ENCODE assay signal across 23 cellular contexts in the genomic region with DNA sequence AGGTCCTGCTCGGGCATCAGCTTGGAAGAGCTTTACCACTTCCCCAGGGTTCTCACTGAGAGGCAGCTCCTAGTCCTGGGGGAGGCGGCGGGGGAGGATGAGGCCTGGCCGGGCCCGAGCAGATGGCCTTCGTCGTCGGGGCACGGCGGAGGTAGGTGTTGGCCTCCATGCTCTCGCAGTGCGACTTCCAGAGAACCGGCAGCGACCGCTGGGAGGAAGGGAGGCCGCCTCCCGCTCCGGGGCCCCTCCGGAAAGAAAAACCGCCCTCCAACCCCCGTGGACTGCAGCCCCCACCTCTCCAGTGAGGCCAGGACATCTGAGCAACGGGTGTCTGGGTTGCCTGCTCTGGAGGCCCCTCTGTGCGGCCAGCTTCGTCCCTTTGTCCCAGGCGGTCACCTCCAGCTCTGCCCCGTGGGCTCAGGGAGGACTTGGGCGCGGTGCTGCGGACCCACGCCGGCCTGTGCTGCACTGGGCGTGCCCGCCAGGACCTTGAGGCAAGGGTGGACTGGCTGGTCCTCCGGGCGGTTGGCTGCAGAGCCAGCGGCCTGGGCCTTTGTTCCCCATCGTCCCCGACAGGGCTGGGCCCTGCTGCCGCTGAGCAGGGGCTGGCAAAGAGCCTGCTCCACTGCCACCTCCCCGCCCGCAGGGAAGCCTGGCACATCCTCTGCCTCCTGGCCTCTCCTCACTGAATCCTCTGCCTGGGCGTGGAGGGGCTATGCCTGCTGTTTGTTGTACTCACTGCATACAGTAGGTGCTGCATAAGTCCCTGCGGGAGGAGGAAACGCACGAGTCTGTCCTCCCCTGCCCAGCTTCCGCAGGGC. TPM values are rescaled to one million over a fixed set of nuclear protein-coding genes. Genes with fewer than 3 reads are reported as not detected.
DNase-seq lines count a peak whose midpoint lies in the region; ATAC-seq and TF ChIP-seq lines count a peak whose summit lies in the region.
"Had no signal": no experiment of that assay in that cellular context is flagged by ENCODE, and none has a peak within 500 bp of the region (broad histone marks: within the 10 kb centered on the region; RNA-seq: fewer than 3 reads in every experiment).

No MANE protein-coding gene starts in this region.

- H3K27me3 ChIP-seq in neuronal stem cell (ENCODE audit: control insufficient read depth in 3 of 3, insufficient read depth in 3 of 3, low read depth in 1 of 3, low read length in 3 of 3), result no peaks in the 10 kb centered on the region

- CTCF ChIA-PET in MCF 10A (lab: Yijun Ruan, JAX), result interaction anchor here (1.4 kb wide), 1 partner anchor 77 kb away, joined by 5 read pairs; no protein-coding TSS in a partner anchor

- no peak overlapping the region for H3K4me3 ChIP-seq in neuronal stem cell (ENCODE audit: low read length in 2 of 2)

- H3K4ac ChIP-seq in neuronal stem cell (ENCODE audit: low read length), result no peak overlapping the region

- H3K23ac ChIP-seq in neuronal stem cell (ENCODE audit: low read depth, low read length, poor library complexity), result no peak overlapping the region

- no peak overlapping the region for H3K18ac ChIP-seq in neuronal stem cell (ENCODE audit: low read length)

- peaks cover 3% of the 10 kb centered on the region for H3K36me3 Mint-ChIP-seq in activated CD4-positive, alpha-beta T cell treated with anti-CD3 and anti-CD28 coated beads, Interleukin-2, amount 10 ng/mL, durations not matched to agents 24 days and 14 days (ENCODE audit: low read depth)
- no peaks in the 10 kb centered on the region for H3K36me3 Mint-ChIP-seq in MCF 10A (ENCODE audit: insufficient read depth, unreplicated experiment)

- peak overlapping the region; percentile 66 for H2BK5ac ChIP-seq in neuronal stem cell (ENCODE audit: low read length)

- no peaks in the 10 kb centered on the region for H3K4me1 ChIP-seq in neuronal stem cell (ENCODE audit: control insufficient read depth in 2 of 2, insufficient read depth in 1 of 2, low read depth in 1 of 2, low read length in 2 of 2)

- no peak overlapping the region for H4K91ac ChIP-seq in neuronal stem cell (ENCODE audit: low read depth, low read length, poor library complexity)

- no peak for DNase-seq in activated CD4-positive, alpha-beta T cell treated with anti-CD3 and anti-CD28 coated beads, Interleukin-2, amount 10 ng/mL, durations not matched to agents 24 days and 14 days
- no peak for DNase-seq in activated CD4-positive, alpha-beta T cell treated with anti-CD3 and anti-CD28 coated beads for 48 hours
- DNase-seq in D341Med (ENCODE audit: low spot score) (peak; percentile 28), cerebellum (ENCODE audit: low spot score) (peak; percentile 62), neuronal stem cell (ENCODE audit: low spot score) (no peak), MCF 10A (ENCODE audit: unreplicated experiment) (no peak)
- no peak for DNase-seq in stimulated activated naive CD4-positive, alpha-beta T cell treated with Interleukin-2 at 50 U/mL for 16 hours (lab: John Stamatoyannopoulos, UW)
- DNase-seq: 8988T; activated B cell treated with CpG ODN at 0.5 μM for 24 hours; activated CD8-positive, alpha-beta T cell treated with anti-CD3 and anti-CD28 coated beads for 36 hours; CD4-positive, alpha-beta memory T cell; GDM1; KG1; NCI-H1436; NCI-H446 treated with DMSO at 0.1 percent for 48 hours; OCI-M1; stimulated activated CD4-positive, alpha-beta T cell treated with anti-CD3 and anti-CD28 coated beads, Interleukin-4, amount 100 ng/mL, for 4 hours; trophoblast cell had no signal

- peaks cover 11% of the 10 kb centered on the region for H3K9me3 Mint-ChIP-seq in activated CD4-positive, alpha-beta T cell treated with anti-CD3 and anti-CD28 coated beads, Interleukin-2, amount 10 ng/mL, durations not matched to agents 24 days and 14 days
- H3K9me3 Mint-ChIP-seq in MCF 10A (ENCODE audit: unreplicated experiment), result no peaks in the 10 kb centered on the region

- TF ChIP-seq CTCF in MCF 10A (IDR thresholded peaks at IDR 0.05; ENCODE audit: unreplicated experiment), result no peak

- H3K27me3 Mint-ChIP-seq in activated CD4-positive, alpha-beta T cell treated with anti-CD3 and anti-CD28 coated beads, Interleukin-2, amount 10 ng/mL, durations not matched to agents 24 days and 14 days, result peaks cover 32% of the 10 kb centered on the region
- H3K27me3 Mint-ChIP-seq in MCF 10A (ENCODE audit: insufficient read depth, unreplicated experiment), result peaks cover 12% of the 10 kb centered on the region

- H2AFZ ChIP-seq in neuronal stem cell (ENCODE audit: low read length), result no peak overlapping the region

- no peaks in the 10 kb centered on the region for H3K4me1 Mint-ChIP-seq in activated CD4-positive, alpha-beta T cell treated with anti-CD3 and anti-CD28 coated beads, Interleukin-2, amount 10 ng/mL, durations not matched to agents 24 days and 14 days
- no peaks in the 10 kb centered on the region for H3K4me1 Mint-ChIP-seq in MCF 10A (ENCODE audit: insufficient read depth, unreplicated experiment)

- no peaks in the 10 kb centered on the region for H3K36me3 ChIP-seq in neuronal stem cell (replicated peaks in 1 of 2; ENCODE audit: control insufficient read depth in 2 of 2, insufficient read depth in 2 of 2, low read length in 2 of 2)

- no peak overlapping the region for H2BK120ac ChIP-seq in neuronal stem cell (ENCODE audit: low read depth, low read length)

- peak overlapping the region; percentile 63 for H2AK5ac ChIP-seq in neuronal stem cell (ENCODE audit: low read depth, low read length)

- H2BK15ac ChIP-seq in neuronal stem cell (ENCODE audit: low read length), result no peak overlapping the region

- no peak overlapping the region for H4K8ac ChIP-seq in neuronal stem cell (ENCODE audit: low read depth, low read length)

- no peak overlapping the region for H3K27ac ChIP-seq in neuronal stem cell (replicated peaks; ENCODE audit: low read length)
- H3K27ac ChIP-seq: epithelial cell of prostate had no signal

- intact Hi-C loops in activated CD4-positive, alpha-beta T cell treated with anti-CD3 and anti-CD28 coated beads, Interleukin-2, amount 10 ng/mL, durations not matched to agents 24 days and 14 days (cut with micrococcal nuclease), result no loop called here
- intact Hi-C loops in MCF 10A (cut with micrococcal nuclease), result no loop called here

- peaks cover 8 to 27% of the 10 kb centered on the region in 2 donors for H3K9me3 ChIP-seq in neuronal stem cell (replicated peaks in 1 of 2; ENCODE audit: control insufficient read depth in 2 of 2, insufficient read depth in 1 of 2, low read depth in 1 of 2, low read length in 2 of 2)

- no CpG with 5 or more reads among the region's 46 CpGs for WGBS in neuronal stem cell (ENCODE audit: extremely low coverage in 2 of 2, insufficient read length in 2 of 2, insufficient replicate concordance in 1 of 2), 2 donors

- H3K4me3 Mint-ChIP-seq in activated CD4-positive, alpha-beta T cell treated with anti-CD3 and anti-CD28 coated beads, Interleukin-2, amount 10 ng/mL, durations not matched to agents 24 days and 14 days, result peak overlapping the region; percentile 20
- no peak overlapping the region for H3K4me3 Mint-ChIP-seq in MCF 10A (ENCODE audit: unreplicated experiment)
- H3K4me3 Mint-ChIP-seq: activated B cell treated with CpG ODN at 0.5 μM for 24 hours; activated CD8-positive, alpha-beta T cell treated with anti-CD3 and anti-CD28 coated beads for 36 hours; stimulated activated naive CD8-positive, alpha-beta T cell treated with anti-CD3 and anti-CD28 coated beads, Interleukin-15, Interleukin-2, amounts not matched to agents 100 ng/mL and 50 ng/mL, for 24 hours had no signal

- H3K9ac ChIP-seq in neuronal stem cell (ENCODE audit: low read depth, low read length, poor library complexity), result no peak overlapping the region

- POLR2A ChIA-PET in MCF 10A (lab: Yijun Ruan, JAX), result no interaction called here

- no peak overlapping the region for H3K27ac Mint-ChIP-seq in activated CD4-positive, alpha-beta T cell treated with anti-CD3 and anti-CD28 coated beads, Interleukin-2, amount 10 ng/mL, durations not matched to agents 24 days and 14 days
- H3K27ac Mint-ChIP-seq in MCF 10A (ENCODE audit: low read depth, unreplicated experiment), result no peak overlapping the region
- H3K27ac Mint-ChIP-seq: activated B cell treated with CpG ODN at 0.5 μM for 24 hours; activated CD8-positive, alpha-beta T cell treated with anti-CD3 and anti-CD28 coated beads for 36 hours; stimulated activated naive CD8-positive, alpha-beta T cell treated with anti-CD3 and anti-CD28 coated beads, Interleukin-15, Interleukin-2, amounts not matched to agents 100 ng/mL and 50 ng/mL, for 24 hours had no signal

- H2BK12ac ChIP-seq in neuronal stem cell (ENCODE audit: low read length), result peak overlapping the region; percentile 16

- no TSS peak for BruUV-seq in MCF 10A (replicated peaks; lab: Mats Ljungman, UMichigan)

- H3K79me1 ChIP-seq in neuronal stem cell (ENCODE audit: low read depth, low read length), result no peaks in the 10 kb centered on the region

- ATAC-seq in HG02588 (IDR thresholded peaks at IDR 0.05; ENCODE audit: unreplicated experiment), result no peak

- H3K4me2 ChIP-seq in neuronal stem cell (ENCODE audit: insufficient read depth, low read length, poor library complexity, severe bottlenecking), result no peak overlapping the region

- H3K14ac ChIP-seq in neuronal stem cell (ENCODE audit: low read length), result peak overlapping the region; percentile 82

RNA-seq across cellular contexts. Expression of a gene that starts 13.6 kb away (rescaled TPM):
- not detected in 2 replicates for total RNA-seq in activated CD4-positive, alpha-beta T cell treated with anti-CD3 and anti-CD28 coated beads, Interleukin-2, amount 10 ng/mL, durations not matched to agents 24 days and 14 days
- total RNA-seq in cerebellum, result not detected
- not detected for polyA plus RNA-seq in neuronal stem cell (2013, experiment 1 of 2)
- not detected for polyA plus RNA-seq in neuronal stem cell (2013, experiment 2 of 2)
- total RNA-seq in MCF 10A (2022), result not detected in 2 replicates
- total RNA-seq: activated B cell treated with CpG ODN at 0.5 μM for 24 hours; activated CD8-positive, alpha-beta T cell treated with anti-CD3 and anti-CD28 coated beads for 36 hours; CD4-positive, alpha-beta memory T cell; HT1080; omental fat pad had no signal
- polyA plus RNA-seq: CD4-positive, alpha-beta memory T cell had no signal

RNA-seq across cellular contexts. Expression of a gene that starts 45.8 kb away (rescaled TPM):
- 0.36 and 0.37 TPM in 2 replicates for total RNA-seq in activated CD4-positive, alpha-beta T cell treated with anti-CD3 and anti-CD28 coated beads, Interleukin-2, amount 10 ng/mL, durations not matched to agents 24 days and 14 days
- 1.6 TPM for total RNA-seq in cerebellum
- polyA plus RNA-seq in neuronal stem cell (2013, experiment 1 of 2), result 0.96 TPM
- 0.93 TPM for polyA plus RNA-seq in neuronal stem cell (2013, experiment 2 of 2)
- not detected in 2 replicates for total RNA-seq in MCF 10A (2022)
- total RNA-seq: activated B cell treated with CpG ODN at 0.5 μM for 24 hours; CD4-positive, alpha-beta memory T cell; HT1080 had no signal
- polyA plus RNA-seq: CD4-positive, alpha-beta memory T cell had no signal

RNA-seq across cellular contexts. Expression of a gene that starts 53.1 kb away (rescaled TPM):
- 0.17 TPM in 1 of 2 replicates, not detected in the other for total RNA-seq in activated CD4-positive, alpha-beta T cell treated with anti-CD3 and anti-CD28 coated beads, Interleukin-2, amount 10 ng/mL, durations not matched to agents 24 days and 14 days
- total RNA-seq in cerebellum, result 2.5 TPM
- 5.9 TPM for polyA plus RNA-seq in neuronal stem cell (2013, experiment 1 of 2)
- polyA plus RNA-seq in neuronal stem cell (2013, experiment 2 of 2), result 7.3 TPM
- 0.10 and 0.16 TPM in 2 replicates for total RNA-seq in MCF 10A (2022)
- total RNA-seq: activated B cell treated with CpG ODN at 0.5 μM for 24 hours, HT1080 had no signal

Comparison
In these comparisons a context has a peak if more than half of its experiments do, and no peak if none do; other contexts are left out.
1. DNase-seq: peak in D341Med (single experiment) and cerebellum (single experiment); none in activated CD4-positive, alpha-beta T cell treated with anti-CD3 and anti-CD28 coated beads, Interleukin-2, amount 10 ng/mL, durations not matched to agents 24 days and 14 days (single experiment), activated CD4-positive, alpha-beta T cell treated with anti-CD3 and anti-CD28 coated beads for 48 hours (single experiment), neuronal stem cell (single experiment), stimulated activated naive CD4-positive, alpha-beta T cell treated with Interleukin-2 at 50 U/mL for 16 hours (single experiment) and MCF 10A (single experiment).